Comparison of ENCODE assay signal across 1 cellular context in the genomic region with DNA sequence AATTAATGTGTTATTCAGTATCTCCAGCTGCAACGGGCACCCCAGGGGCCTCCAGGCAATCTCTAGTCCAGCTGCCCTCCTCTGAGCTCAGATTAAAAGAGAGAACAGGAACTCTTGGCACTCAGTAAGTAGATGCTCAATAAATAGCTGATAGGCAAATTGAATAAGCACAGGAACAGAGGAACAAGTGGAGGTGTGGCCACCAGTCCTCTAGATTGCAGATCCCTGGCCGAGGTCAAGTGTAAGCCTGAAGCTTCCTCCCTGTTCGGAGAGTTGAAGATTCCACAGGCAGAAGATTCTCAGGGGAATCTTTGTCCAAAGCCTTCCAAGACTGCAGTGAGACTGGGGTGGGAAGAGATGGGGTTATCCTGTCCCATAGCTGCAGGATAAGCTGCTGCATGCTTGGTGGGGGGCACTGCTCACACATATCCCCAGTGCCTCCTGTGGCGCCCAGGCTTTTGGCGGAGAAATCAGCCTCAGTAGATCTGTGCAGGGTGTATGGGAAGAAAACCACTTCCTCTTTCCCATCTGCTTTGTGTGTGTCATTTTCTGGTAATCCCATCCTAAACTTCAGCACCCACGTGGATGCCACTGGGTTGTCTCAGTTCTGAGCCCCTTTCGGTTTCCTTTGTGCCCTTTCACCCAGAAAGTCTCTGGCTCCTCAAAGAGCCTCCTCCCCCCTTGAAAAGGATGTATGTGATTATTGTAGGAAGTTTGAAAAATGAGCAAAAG.
TF ChIP-seq lines count a peak whose summit lies in the region.

No MANE protein-coding gene starts in this region.

TF ChIP-seq in HEK293, 187 proteins besides CTCF, POLR2A, EP300 and RAD21:
- TF ChIP-seq, protein P1, sequence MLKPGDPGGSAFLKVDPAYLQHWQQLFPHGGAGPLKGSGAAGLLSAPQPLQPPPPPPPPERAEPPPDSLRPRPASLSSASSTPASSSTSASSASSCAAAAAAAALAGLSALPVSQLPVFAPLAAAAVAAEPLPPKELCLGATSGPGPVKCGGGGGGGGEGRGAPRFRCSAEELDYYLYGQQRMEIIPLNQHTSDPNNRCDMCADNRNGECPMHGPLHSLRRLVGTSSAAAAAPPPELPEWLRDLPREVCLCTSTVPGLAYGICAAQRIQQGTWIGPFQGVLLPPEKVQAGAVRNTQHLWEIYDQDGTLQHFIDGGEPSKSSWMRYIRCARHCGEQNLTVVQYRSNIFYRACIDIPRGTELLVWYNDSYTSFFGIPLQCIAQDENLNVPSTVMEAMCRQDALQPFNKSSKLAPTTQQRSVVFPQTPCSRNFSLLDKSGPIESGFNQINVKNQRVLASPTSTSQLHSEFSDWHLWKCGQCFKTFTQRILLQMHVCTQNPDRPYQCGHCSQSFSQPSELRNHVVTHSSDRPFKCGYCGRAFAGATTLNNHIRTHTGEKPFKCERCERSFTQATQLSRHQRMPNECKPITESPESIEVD (tag by site-specific recombination; IDR thresholded peaks at IDR 0.05) = no peak
- TF ChIP-seq ZNF549 (tag by site-specific recombination; IDR thresholded peaks at IDR 0.05) (no peak), ZNF266 (tag by site-specific recombination; IDR thresholded peaks at IDR 0.05; ENCODE audit: low read depth) (no peak), ZNF664 (tag by site-specific recombination; IDR thresholded peaks at IDR 0.05) (peak; percentile 27; the same call in 1 of the 2 replicates), ZNF707 (tag by site-specific recombination; IDR thresholded peaks at IDR 0.05) (no peak), ZNF830 (tag by site-specific recombination; IDR thresholded peaks at IDR 0.05; ENCODE audit: low read depth) (no peak)
- TF ChIP-seq, protein P2, sequence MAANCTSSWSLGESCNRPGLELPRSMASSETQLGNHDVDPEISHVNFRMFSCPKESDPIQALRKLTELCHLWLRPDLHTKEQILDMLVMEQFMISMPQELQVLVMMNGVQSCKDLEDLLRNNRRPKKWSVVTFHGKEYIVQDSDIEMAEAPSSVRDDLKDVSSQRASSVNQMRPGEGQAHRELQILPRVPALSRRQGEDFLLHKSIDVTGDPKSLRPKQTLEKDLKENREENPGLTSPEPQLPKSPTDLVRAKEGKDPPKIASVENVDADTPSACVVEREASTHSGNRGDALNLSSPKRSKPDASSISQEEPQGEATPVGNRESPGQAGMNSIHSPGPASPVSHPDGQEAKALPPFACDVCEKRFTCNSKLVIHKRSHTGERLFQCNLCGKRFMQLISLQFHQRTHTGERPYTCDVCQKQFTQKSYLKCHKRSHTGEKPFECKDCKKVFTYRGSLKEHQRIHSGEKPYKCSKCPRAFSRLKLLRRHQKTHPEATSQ (tag by site-specific recombination; IDR thresholded peaks at IDR 0.05) = no peak
